Comparison of ENCODE assay signal across 8 cellular contexts in the genomic region with DNA sequence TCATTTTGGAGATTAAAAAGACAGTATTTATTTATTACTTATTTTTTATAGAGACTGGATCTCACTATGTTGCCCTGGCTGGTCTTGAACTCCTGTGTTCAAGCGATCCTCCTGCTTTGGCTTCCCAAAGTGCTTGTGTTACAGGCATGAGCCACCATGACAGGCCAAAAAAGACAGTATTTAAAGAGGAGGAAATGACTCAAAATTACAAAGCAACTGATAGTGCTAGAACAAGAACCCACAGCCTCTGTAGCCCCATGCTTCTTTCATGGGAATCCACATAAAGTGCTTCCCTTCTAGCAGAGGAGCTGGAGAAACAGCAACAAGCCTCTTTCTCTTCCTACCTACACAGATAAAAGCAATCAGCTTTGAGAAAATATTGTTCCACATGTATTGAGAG.
"Had no signal": no experiment of that assay in that cellular context is flagged by ENCODE, and none has a peak within 500 bp of the region (broad histone marks: within the 10 kb centered on the region; RNA-seq: fewer than 3 reads in every experiment).

No MANE protein-coding gene starts in this region.

- ATAC-seq: HCT116, HepG2 had no signal

- DNase-seq: GM23248, GOT3, H7, HFFc6, KBM-7 had no signal

- H3K4me3 Mint-ChIP-seq: HFFc6, IgD-negative memory B cell had no signal

- H3K4me1 Mint-ChIP-seq: IgD-negative memory B cell had no signal

- H3K27me3 Mint-ChIP-seq: IgD-negative memory B cell had no signal

- H3K36me3 Mint-ChIP-seq: IgD-negative memory B cell had no signal

- H3K27ac Mint-ChIP-seq: HFFc6, IgD-negative memory B cell had no signal

- H3K9me3 Mint-ChIP-seq: HFFc6 had no signal
